Comparison of ENCODE assay signal across 9 cellular contexts in genomic region chr3:95226437-95226836, GRCh38.
"Had no signal": no experiment of that assay in that cellular context is flagged by ENCODE, and none has a peak within 500 bp of the region (broad histone marks: within the 10 kb centered on the region; RNA-seq: fewer than 3 reads in every experiment).

No MANE protein-coding gene starts in this region.

- H3K9me3 ChIP-seq: HAP-1 had no signal

- H3K27ac Mint-ChIP-seq: GM23338, H9, HFFc6 had no signal

- DNase-seq: GM23248, GOT3, H7, H9, HCEC 1CT, HFFc6 had no signal

- H3K4me1 Mint-ChIP-seq: GM23338 had no signal

- H3K4me3 Mint-ChIP-seq: GM23338, H9, HFFc6 had no signal

- H3K4me1 ChIP-seq: HAP-1 had no signal

- ATAC-seq: GM23338, HCT116 had no signal

- H3K9ac ChIP-seq: GM23248 had no signal

- H3K4me3 ChIP-seq: GM23248, GM23338, HAP-1 had no signal

- H3K4me2 ChIP-seq: GM23338 had no signal

- H3K27ac ChIP-seq: GM23248 had no signal

- H2AFZ ChIP-seq: GM23248, GM23338 had no signal

- H3K36me3 ChIP-seq: HAP-1 had no signal
